27 cellular contexts compared by ENCODE assay signal in the genomic region with DNA sequence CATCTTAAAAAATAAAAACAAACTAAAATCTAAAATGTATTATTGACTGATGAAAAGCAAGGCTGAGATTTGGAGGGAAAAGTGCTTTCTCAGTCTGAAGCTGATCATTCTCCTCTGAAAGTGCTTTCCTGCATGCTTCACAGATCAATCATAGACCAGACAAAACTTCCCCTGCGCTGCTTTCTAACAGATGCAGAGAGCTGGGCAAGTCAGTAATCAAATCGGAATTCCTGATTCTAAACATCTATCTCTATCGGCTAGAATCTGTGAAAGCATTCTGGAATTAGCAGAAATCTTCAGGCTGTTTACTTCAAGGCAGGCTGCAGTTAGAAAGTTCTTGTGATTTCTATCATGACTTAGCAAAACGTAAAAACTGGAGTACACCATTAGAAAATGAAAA. TPM values are rescaled to one million over a fixed set of nuclear protein-coding genes. Genes with fewer than 3 reads are reported as not detected.
A peak's percentile ranks its signal among the peaks of the same experiment; 100 is the strongest.
DNase-seq lines count a peak whose midpoint lies in the region; ATAC-seq, FAIRE-seq and TF ChIP-seq lines count a peak whose summit lies in the region.
"Had no signal": no experiment of that assay in that cellular context is flagged by ENCODE, and none has a peak within 500 bp of the region (broad histone marks: within the 10 kb centered on the region; RNA-seq: fewer than 3 reads in every experiment).

No MANE protein-coding gene starts in this region.

- H3K27ac Mint-ChIP-seq in astrocyte (ENCODE audit: unreplicated experiment): peak overlapping the region; percentile 79
- H3K27ac Mint-ChIP-seq in neural progenitor cell: no peak overlapping the region
- H3K27ac Mint-ChIP-seq in Caco-2 (ENCODE audit: unreplicated experiment): no peak overlapping the region
- no peak overlapping the region for H3K27ac Mint-ChIP-seq in stimulated activated naive B cell treated with anti-CD40 and anti-IgM and Interleukin-4, amounts not matched to agents 10 μg/mL and 1 μg/mL and 100 μg/mL, for 72 hours
- H3K27ac Mint-ChIP-seq: CD4-positive, CD25-positive, alpha-beta regulatory T cell; HFFc6; IgD-negative memory B cell had no signal

- dilution Hi-C loops in mammary epithelial cell (cut with HindIII; ENCODE audit: low sequenced_read_pairs): no loop called here

- CTCF ChIA-PET in mammary epithelial cell (lab: Charles Lee; ENCODE audit: low non-redundant PET): no interaction called here
- CTCF ChIA-PET in Caco-2 (lab: Charles Lee): no interaction called here

- H3K9me3 ChIP-seq in mammary epithelial cell (replicated peaks; ENCODE audit: insufficient read depth, low read length) (no peaks in the 10 kb centered on the region), breast epithelium (peaks cover 0 to 4% of the 10 kb centered on the region in 2 donors), astrocyte (ENCODE audit: insufficient read depth, low read depth, low read length) (no peaks in the 10 kb centered on the region), neural progenitor cell (ENCODE audit: low read depth) (no peaks in the 10 kb centered on the region), Caco-2 (no peaks in the 10 kb centered on the region)

- H2AFZ ChIP-seq in mammary epithelial cell (ENCODE audit: low read depth, low read length) (peak overlapping the region; percentile 3), astrocyte (ENCODE audit: low read depth, low read length) (no peak overlapping the region), neural progenitor cell (replicated peaks) (peak overlapping the region; percentile 90)

- H4K20me1 ChIP-seq in mammary epithelial cell (ENCODE audit: insufficient read depth, low read length) (no peaks in the 10 kb centered on the region), astrocyte (ENCODE audit: insufficient read depth, low read length) (no peaks in the 10 kb centered on the region), neural progenitor cell (ENCODE audit: low read depth) (no peaks in the 10 kb centered on the region)

- no peak for TF ChIP-seq POLR2A in breast epithelium (IDR thresholded peaks at IDR 0.05)

- intact Hi-C loops in mammary epithelial cell (cut with micrococcal nuclease) (no loop called here), breast epithelium (cut with DNase I; ENCODE audit: low total_unique reads) (no loop called here), Caco-2 (cut with micrococcal nuclease; ENCODE audit: unreplicated experiment) (no loop called here)

- H3K4me3 Mint-ChIP-seq in astrocyte (ENCODE audit: unreplicated experiment) (no peak overlapping the region), neural progenitor cell (no peak overlapping the region), Caco-2 (ENCODE audit: unreplicated experiment) (no peak overlapping the region)
- no peak overlapping the region for H3K4me3 Mint-ChIP-seq in stimulated activated naive B cell treated with anti-CD40 and anti-IgM and Interleukin-4, amounts not matched to agents 10 μg/mL and 1 μg/mL and 100 μg/mL, for 72 hours
- H3K4me3 Mint-ChIP-seq: CD4-positive, CD25-positive, alpha-beta regulatory T cell; HFFc6; IgD-negative memory B cell had no signal

- peaks cover 10% of the 10 kb centered on the region for H3K4me1 Mint-ChIP-seq in astrocyte (ENCODE audit: low read depth, unreplicated experiment)
- H3K4me1 Mint-ChIP-seq in neural progenitor cell: no peaks in the 10 kb centered on the region
- H3K4me1 Mint-ChIP-seq in Caco-2 (ENCODE audit: low read depth, unreplicated experiment): no peaks in the 10 kb centered on the region
- peaks cover 8 to 10% of the 10 kb centered on the region in 2 donors for H3K4me1 Mint-ChIP-seq in stimulated activated naive B cell treated with anti-CD40 and anti-IgM and Interleukin-4, amounts not matched to agents 10 μg/mL and 1 μg/mL and 100 μg/mL, for 72 hours

- H3K36me3 Mint-ChIP-seq in astrocyte (ENCODE audit: low read depth, unreplicated experiment): no peaks in the 10 kb centered on the region
- no peaks in the 10 kb centered on the region for H3K36me3 Mint-ChIP-seq in neural progenitor cell
- no peaks in the 10 kb centered on the region for H3K36me3 Mint-ChIP-seq in Caco-2 (ENCODE audit: insufficient read depth, unreplicated experiment)
- peaks cover 0 to 1% of the 10 kb centered on the region in 2 donors for H3K36me3 Mint-ChIP-seq in stimulated activated naive B cell treated with anti-CD40 and anti-IgM and Interleukin-4, amounts not matched to agents 10 μg/mL and 1 μg/mL and 100 μg/mL, for 72 hours
- H3K36me3 Mint-ChIP-seq: CD4-positive, CD25-positive, alpha-beta regulatory T cell had no signal

- no peak for ATAC-seq in stimulated activated naive B cell treated with anti-CD40 and anti-IgM and Interleukin-4, amounts not matched to agents 10 μg/mL and 1 μg/mL and 100 μg/mL, for 72 hours (replicated peaks)

- no peak overlapping the region for H3K4me3 ChIP-seq in mammary epithelial cell (replicated peaks in 1 of 3; ENCODE audit: insufficient read depth in 1 of 3, low read depth in 2 of 3, low read length in 3 of 3)
- no peak overlapping the region for H3K4me3 ChIP-seq in breast epithelium
- H3K4me3 ChIP-seq in astrocyte (ENCODE audit: insufficient read depth, low read depth, low read length): no peak overlapping the region
- H3K4me3 ChIP-seq in neural progenitor cell: no peak overlapping the region
- H3K4me3 ChIP-seq in Caco-2 (ENCODE audit: low read depth, low read length): no peak overlapping the region
- H3K4me3 ChIP-seq: SK-N-MC had no signal

- no peaks in the 10 kb centered on the region for H3K4me1 ChIP-seq in mammary epithelial cell (ENCODE audit: insufficient read depth, low read length)
- no peaks in the 10 kb centered on the region for H3K4me1 ChIP-seq in breast epithelium
- H3K4me1 ChIP-seq in astrocyte (ENCODE audit: insufficient read depth, low read length): no peaks in the 10 kb centered on the region
- no peaks in the 10 kb centered on the region for H3K4me1 ChIP-seq in neural progenitor cell
- no peaks in the 10 kb centered on the region for H3K4me1 ChIP-seq in Caco-2

- 21% methylated on average over 4 of the region's 4 CpGs for WGBS in mammary epithelial cell (ENCODE audit: low coverage, missing lambda C conversion rate)

- H3K9ac ChIP-seq in mammary epithelial cell (ENCODE audit: insufficient read depth, low read length) (no peak overlapping the region), astrocyte (ENCODE audit: low read length) (no peak overlapping the region), neural progenitor cell (no peak overlapping the region)

- BruUV-seq in mammary epithelial cell (replicated peaks; lab: Mats Ljungman, UMichigan) (no TSS peak), Caco-2 (replicated peaks; lab: Mats Ljungman, UMichigan) (no TSS peak)

- DNase-seq in mammary epithelial cell (no peak), breast epithelium (ENCODE audit: low spot score in 2 of 2) (no peak), astrocyte (ENCODE audit: low read depth) (peak; percentile 5), neural progenitor cell (ENCODE audit: low spot score) (no peak), DMS53 treated with DMSO at 0.1 percent for 48 hours (lab: John Stamatoyannopoulos, UW; ENCODE audit: unreplicated experiment) (no peak), Caco-2 (no peak), DMS 273 treated with DMSO at 0.1 percent for 48 hours (lab: John Stamatoyannopoulos, UW) (no peak)
- DNase-seq in stimulated activated naive B cell treated with anti-CD40 and anti-IgM and Interleukin-4, amounts not matched to agents 10 μg/mL and 1 μg/mL and 100 μg/mL, for 72 hours: no peak
- DNase-seq: CD4-positive, CD25-positive, alpha-beta regulatory T cell; COR-L47; DMS153; HFFc6; Kasumi-1; NCI-H1092 treated with DMSO at 0.1 percent for 48 hours; NCI-H2107; NCI-H2227 treated with DMSO at 0.1 percent for 48 hours; NCI-H524; NCI-H82; SHP77 had no signal

- no peak overlapping the region for H3K27ac ChIP-seq in mammary epithelial cell (ENCODE audit: insufficient read depth, low read depth, low read length)
- no peak overlapping the region for H3K27ac ChIP-seq in breast epithelium
- H3K27ac ChIP-seq in astrocyte (ENCODE audit: low read depth, low read length): no peak overlapping the region
- H3K27ac ChIP-seq in neural progenitor cell: no peak overlapping the region
- H3K27ac ChIP-seq: 22Rv1, HL-60, SK-N-MC had no signal

- POLR2A ChIA-PET in Caco-2 (lab: Charles Lee): no interaction called here

- H3K27me3 ChIP-seq in mammary epithelial cell (ENCODE audit: insufficient read depth, low read length): peaks cover 7% of the 10 kb centered on the region
- no peaks in the 10 kb centered on the region for H3K27me3 ChIP-seq in breast epithelium
- no peaks in the 10 kb centered on the region for H3K27me3 ChIP-seq in astrocyte (ENCODE audit: insufficient read depth, low read length)
- H3K27me3 ChIP-seq in neural progenitor cell: no peaks in the 10 kb centered on the region
- H3K27me3 ChIP-seq in Caco-2 (replicated peaks; ENCODE audit: control insufficient read depth, insufficient read depth, low read length): no peaks in the 10 kb centered on the region

- in situ Hi-C loops in mammary epithelial cell (cut with MboI; ENCODE audit: low sequenced_read_pairs in 2 of 2): no loop called here

- H3K79me2 ChIP-seq in mammary epithelial cell (ENCODE audit: insufficient read depth, low read length) (no peaks in the 10 kb centered on the region), astrocyte (ENCODE audit: insufficient read depth, low read length) (no peaks in the 10 kb centered on the region), neural progenitor cell (ENCODE audit: low read depth) (no peaks in the 10 kb centered on the region)

- H3K9me3 Mint-ChIP-seq in astrocyte (ENCODE audit: unreplicated experiment) (peaks cover 9% of the 10 kb centered on the region), neural progenitor cell (peaks cover 9% of the 10 kb centered on the region), Caco-2 (ENCODE audit: unreplicated experiment) (peaks cover 8% of the 10 kb centered on the region)
- peaks cover 5 to 7% of the 10 kb centered on the region in 2 donors for H3K9me3 Mint-ChIP-seq in stimulated activated naive B cell treated with anti-CD40 and anti-IgM and Interleukin-4, amounts not matched to agents 10 μg/mL and 1 μg/mL and 100 μg/mL, for 72 hours
- H3K9me3 Mint-ChIP-seq: HFFc6, IgD-negative memory B cell had no signal

- no peaks in the 10 kb centered on the region for H3K27me3 Mint-ChIP-seq in astrocyte (ENCODE audit: low read depth, unreplicated experiment)
- peaks cover 2% of the 10 kb centered on the region for H3K27me3 Mint-ChIP-seq in neural progenitor cell (ENCODE audit: insufficient read depth, low read depth)
- peaks cover 8% of the 10 kb centered on the region for H3K27me3 Mint-ChIP-seq in Caco-2 (ENCODE audit: insufficient read depth, unreplicated experiment)
- no peaks in the 10 kb centered on the region for H3K27me3 Mint-ChIP-seq in stimulated activated naive B cell treated with anti-CD40 and anti-IgM and Interleukin-4, amounts not matched to agents 10 μg/mL and 1 μg/mL and 100 μg/mL, for 72 hours
- H3K27me3 Mint-ChIP-seq: IgD-negative memory B cell had no signal

- H3F3A ChIP-seq in neural progenitor cell (ENCODE audit: low read depth): no peaks in the 10 kb centered on the region

- no peak for FAIRE-seq in astrocyte (lab: Jason Lieb, UNC)
- FAIRE-seq: GM12892, GM18507, HTR-8/SVneo had no signal

- H3K36me3 ChIP-seq in mammary epithelial cell (ENCODE audit: insufficient read depth, low read length) (no peaks in the 10 kb centered on the region), breast epithelium (no peaks in the 10 kb centered on the region), astrocyte (ENCODE audit: insufficient read depth, low read length) (no peaks in the 10 kb centered on the region), neural progenitor cell (no peaks in the 10 kb centered on the region), Caco-2 (ENCODE audit: control insufficient read depth, insufficient read depth, low read length) (no peaks in the 10 kb centered on the region)

- H3K4me2 ChIP-seq in mammary epithelial cell (ENCODE audit: insufficient read depth, low read depth, low read length) (no peak overlapping the region), astrocyte (ENCODE audit: low read length) (no peak overlapping the region), neural progenitor cell (no peak overlapping the region)

- no peak for TF ChIP-seq CTCF in mammary epithelial cell (conservative IDR thresholded peaks at IDR 0.05 in 1 of 2, IDR thresholded peaks at IDR 0.05 in 1 of 2; ENCODE audit: extremely low read depth in 1 of 2, insufficient read depth in 1 of 2, low read depth in 1 of 2, low read length in 2 of 2)
- TF ChIP-seq CTCF in breast epithelium (IDR thresholded peaks at IDR 0.05): no peak
- no peak for TF ChIP-seq CTCF in astrocyte (IDR thresholded peaks at IDR 0.05; ENCODE audit: insufficient read depth, low read depth, low read length)
- no peak for TF ChIP-seq CTCF in neural progenitor cell (IDR thresholded peaks at IDR 0.05)
- no peak for TF ChIP-seq CTCF in Caco-2 (IDR thresholded peaks at IDR 0.05; ENCODE audit: insufficient read depth in 1 of 2, low read depth in 1 of 2, low read length in 1 of 2, severe bottlenecking in 1 of 2, unreplicated experiment in 1 of 2)

RNA-seq across cellular contexts. Expression of gene FAM81B, which starts 15.6 kb away (rescaled TPM):
- not detected for total RNA-seq in mammary epithelial cell
- not detected for polyA plus RNA-seq in mammary epithelial cell
- not detected for polyA minus RNA-seq in mammary epithelial cell
- 1 to 10 TPM in 1 of 3 donors, not detected in 2; 2.6 TPM for total RNA-seq in breast epithelium
- 0.52 and 0.67 TPM in 2 replicates for total RNA-seq in astrocyte
- not detected in 2 replicates for total RNA-seq in neural progenitor cell (ENCODE audit: low replicate concordance)
- total RNA-seq in Caco-2 (2022): not detected in 2 replicates
- total RNA-seq: HFFc6, RPMI7951 had no signal
- polyA plus RNA-seq: CD4-positive, CD25-positive, alpha-beta regulatory T cell; IgD-negative memory B cell had no signal
